Comparison of ENCODE assay signal across 1 cellular context in genomic region chr4:186798951-186799659, GRCh38.
TF ChIP-seq lines count a peak whose summit lies in the region.

No MANE protein-coding gene starts in this region.

TF ChIP-seq in K562, 482 proteins besides CTCF, POLR2A, EP300 and RAD21 (continued from another document and continues in another):
- no peak for TF ChIP-seq ARID4B (CRISPR knock-in tag; IDR thresholded peaks at IDR 0.05)
- no peak for TF ChIP-seq MAZ (CRISPR knock-in tag; conservative IDR thresholded peaks at IDR 0.05 in 1 of 2, IDR thresholded peaks at IDR 0.05 in 1 of 2)
- no peak for TF ChIP-seq PHF8 (IDR thresholded peaks at IDR 0.05; ENCODE audit: borderline replicate concordance, low read length)
- no peak for TF ChIP-seq MGA (IDR thresholded peaks at IDR 0.05)
- TF ChIP-seq ZNF75A (CRISPR knock-in tag; IDR thresholded peaks at IDR 0.05) = no peak
- TF ChIP-seq CHD1 (IDR thresholded peaks at IDR 0.05; ENCODE audit: low read length) = no peak
- no peak for TF ChIP-seq RBBP5 (IDR thresholded peaks at IDR 0.05; ENCODE audit: borderline replicate concordance, insufficient read depth, low read length, poor library complexity, severe bottlenecking)
- TF ChIP-seq ZBTB1 (CRISPR knock-in tag; IDR thresholded peaks at IDR 0.05; ENCODE audit: borderline replicate concordance, low read depth) = no peak
- no peak for TF ChIP-seq JUNB (CRISPR knock-in tag; conservative IDR thresholded peaks at IDR 0.05)
- no peak for TF ChIP-seq ETS1 (conservative IDR thresholded peaks at IDR 0.05; ENCODE audit: control insufficient read depth, low read depth, low read length)
- no peak for TF ChIP-seq ARID3A (IDR thresholded peaks at IDR 0.05; ENCODE audit: borderline replicate concordance, low read depth, low read length)
- no peak for TF ChIP-seq ZNF347 (CRISPR knock-in tag; IDR thresholded peaks at IDR 0.05; ENCODE audit: low read depth)
- peak; percentile 94 to 95 for TF ChIP-seq KDM1A (IDR thresholded peaks at IDR 0.05)
- TF ChIP-seq ATF1 (CRISPR knock-in tag; IDR thresholded peaks at IDR 0.05) = no peak
- 0 out of 2 replicates have a peak, but pooled peaks have one; percentile 18 for TF ChIP-seq ATF1 (tag; IDR thresholded peaks at IDR 0.05)
- no peak for TF ChIP-seq MEF2D (tag; conservative IDR thresholded peaks at IDR 0.05; ENCODE audit: low read depth)
- TF ChIP-seq CBFA2T2 (conservative IDR thresholded peaks at IDR 0.05) = peak; percentile 73
- TF ChIP-seq NFIC (IDR thresholded peaks at IDR 0.05) = no peak; the same call in 1 of the 2 replicates
- no peak for TF ChIP-seq ZBTB12 (CRISPR knock-in tag; IDR thresholded peaks at IDR 0.05)
- TF ChIP-seq MAFG (tag; conservative IDR thresholded peaks at IDR 0.05) = 0 out of 2 replicates have a peak, but pooled peaks have one; percentile 17
- TF ChIP-seq PURB (CRISPR knock-in tag; IDR thresholded peaks at IDR 0.05; ENCODE audit: low read depth) = no peak
- no peak for TF ChIP-seq ZNF764 (CRISPR knock-in tag; IDR thresholded peaks at IDR 0.05; ENCODE audit: low read depth)
- TF ChIP-seq KLF16 (IDR thresholded peaks at IDR 0.05) = peak; percentile 55; the same call in 1 of the 2 replicates
- no peak for TF ChIP-seq KLF6 (CRISPR knock-in tag; IDR thresholded peaks at IDR 0.05; ENCODE audit: borderline replicate concordance)
- TF ChIP-seq MCM3 (IDR thresholded peaks at IDR 0.05) = no peak
- no peak for TF ChIP-seq E4F1 (CRISPR knock-in tag; IDR thresholded peaks at IDR 0.05; ENCODE audit: borderline replicate concordance)
- TF ChIP-seq MXD1 (CRISPR knock-in tag; IDR thresholded peaks at IDR 0.05; ENCODE audit: borderline replicate concordance, poor library complexity, severe bottlenecking) = no peak
- no peak for TF ChIP-seq TCF7L2 (IDR thresholded peaks at IDR 0.05; ENCODE audit: low read depth, low read length)
- TF ChIP-seq UBTF (IDR thresholded peaks at IDR 0.05; ENCODE audit: borderline replicate concordance in 1 of 2, low read depth in 2 of 2, low read length in 2 of 2) = no peak
